ENCODE assay signal across 23 cellular contexts in the genomic region with DNA sequence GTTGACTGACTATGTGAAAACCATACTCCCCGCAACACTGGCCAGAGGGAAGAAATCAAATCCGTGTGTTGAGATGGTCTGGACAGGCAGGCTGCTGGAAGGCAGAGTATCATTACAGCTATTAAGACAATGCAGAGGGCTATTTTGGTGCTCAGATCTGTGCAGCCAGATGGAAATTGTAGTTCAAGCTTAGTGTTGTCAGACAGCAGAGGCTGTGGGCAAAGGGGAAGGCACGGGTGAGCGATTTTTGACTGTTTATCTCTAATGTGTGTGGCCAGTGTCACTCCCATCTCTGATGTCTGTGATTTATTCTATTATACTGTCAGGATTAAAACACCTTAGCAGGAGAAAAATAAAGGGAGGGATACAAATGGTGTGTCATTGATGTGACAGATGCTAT.
DNase-seq lines count a peak whose midpoint lies in the region; ATAC-seq, FAIRE-seq and TF ChIP-seq lines count a peak whose summit lies in the region.
"Had no signal": no experiment of that assay in that cellular context is flagged by ENCODE, and none has a peak within 500 bp of the region (broad histone marks: within the 10 kb centered on the region; RNA-seq: fewer than 3 reads in every experiment).

No MANE protein-coding gene starts in this region.

- no peaks in the 10 kb centered on the region for H3K27me3 Mint-ChIP-seq in MCF 10A (ENCODE audit: insufficient read depth, unreplicated experiment)
- no peaks in the 10 kb centered on the region for H3K27me3 Mint-ChIP-seq in CD8-positive, alpha-beta T cell (ENCODE audit: low read depth)
- H3K27me3 Mint-ChIP-seq: CD8-positive, alpha-beta memory T cell had no signal

- peaks cover 6% of the 10 kb centered on the region for H3K9me3 Mint-ChIP-seq in MCF 10A (ENCODE audit: unreplicated experiment)
- H3K9me3 Mint-ChIP-seq in CD8-positive, alpha-beta T cell, result peaks cover 5% of the 10 kb centered on the region

- no peak for TF ChIP-seq POLR2A in H54 (IDR thresholded peaks at IDR 0.05; ENCODE audit: low read depth, low read length)

- no TSS peak for BruUV-seq in MCF 10A (replicated peaks; lab: Mats Ljungman, UMichigan)

- H3K4me3 ChIP-seq in WERI-Rb-1 (ENCODE audit: low read depth, low read length), result no peak overlapping the region
- no peak overlapping the region for H3K4me3 ChIP-seq in CD8-positive, alpha-beta T cell (ENCODE audit: low read depth, low read length)
- H3K4me3 ChIP-seq: A549, GM23248 had no signal

- CTCF ChIA-PET in MCF 10A (lab: Yijun Ruan, JAX), result no interaction called here
- CTCF ChIA-PET in CD8-positive, alpha-beta T cell (lab: Charles Lee), result no interaction called here

- no peak overlapping the region for H3K27ac ChIP-seq in WERI-Rb-1
- no peak overlapping the region for H3K27ac ChIP-seq in CD8-positive, alpha-beta T cell (ENCODE audit: low read depth, low read length)
- H3K27ac ChIP-seq: 22Rv1, A549, GM23248 had no signal

- no peaks in the 10 kb centered on the region for H3K9me3 ChIP-seq in WERI-Rb-1 (ENCODE audit: severe bottlenecking)
- no peaks in the 10 kb centered on the region for H3K9me3 ChIP-seq in CD8-positive, alpha-beta T cell (ENCODE audit: low read length)
- H3K9me3 ChIP-seq: A549 had no signal

- no peaks in the 10 kb centered on the region for H3K4me1 ChIP-seq in CD8-positive, alpha-beta T cell (ENCODE audit: insufficient read depth, low read length)
- H3K4me1 ChIP-seq: A549 had no signal

- DNase-seq in NCI-H82 (lab: John Stamatoyannopoulos, UW) (peak; percentile 13), NCI-H82 treated with DMSO at 0.1 percent for 48 hours (lab: John Stamatoyannopoulos, UW; ENCODE audit: unreplicated experiment) (no peak), WERI-Rb-1 (peak; percentile 17), left kidney (ENCODE audit: low read depth, low spot score) (peak; percentile 80), retina (peak; percentile 49), H54 (ENCODE audit: insufficient read length, low spot score) (no peak), MCF 10A (ENCODE audit: unreplicated experiment) (no peak)
- DNase-seq in CD8-positive, alpha-beta T cell, result no peak
- DNase-seq: AML-193; CD8-positive, alpha-beta memory T cell; COR-L47; GM23248; H7; HFFc6; IMR-90 had no signal

- H3K36me3 ChIP-seq in WERI-Rb-1, result no peaks in the 10 kb centered on the region
- no peaks in the 10 kb centered on the region for H3K36me3 ChIP-seq in CD8-positive, alpha-beta T cell (ENCODE audit: insufficient read depth, low read length)

- H3K4me1 Mint-ChIP-seq in MCF 10A (ENCODE audit: insufficient read depth, unreplicated experiment), result no peaks in the 10 kb centered on the region
- no peaks in the 10 kb centered on the region for H3K4me1 Mint-ChIP-seq in CD8-positive, alpha-beta T cell (ENCODE audit: low read depth)
- H3K4me1 Mint-ChIP-seq: CD8-positive, alpha-beta memory T cell had no signal

- no peak overlapping the region for H3K27ac Mint-ChIP-seq in MCF 10A (ENCODE audit: low read depth, unreplicated experiment)
- H3K27ac Mint-ChIP-seq in CD8-positive, alpha-beta T cell, result no peak overlapping the region
- H3K27ac Mint-ChIP-seq: CD8-positive, alpha-beta memory T cell; HFFc6 had no signal

- intact Hi-C loops in MCF 10A (cut with micrococcal nuclease), result no loop called here
- intact Hi-C loops in CD8-positive, alpha-beta T cell (cut with DNase I, micrococcal nuclease), result no loop called here

- no peak overlapping the region for H3K4me3 Mint-ChIP-seq in MCF 10A (ENCODE audit: unreplicated experiment)
- H3K4me3 Mint-ChIP-seq in CD8-positive, alpha-beta T cell, result no peak overlapping the region
- H3K4me3 Mint-ChIP-seq: CD8-positive, alpha-beta memory T cell; HFFc6 had no signal

- no peaks in the 10 kb centered on the region for H3K36me3 Mint-ChIP-seq in MCF 10A (ENCODE audit: insufficient read depth, unreplicated experiment)
- H3K36me3 Mint-ChIP-seq in CD8-positive, alpha-beta T cell, result no peaks in the 10 kb centered on the region
- H3K36me3 Mint-ChIP-seq: CD8-positive, alpha-beta memory T cell had no signal

- no peak for FAIRE-seq in H54 (lab: Jason Lieb, UNC)
- FAIRE-seq: A549, D721Med, G401.6, GM12891, GM19239, HTR-8/SVneo had no signal

- TF ChIP-seq CTCF in WERI-Rb-1 (IDR thresholded peaks at IDR 0.05; ENCODE audit: low read depth, low read length) (no peak), MCF 10A (IDR thresholded peaks at IDR 0.05; ENCODE audit: unreplicated experiment) (no peak)
- no peak for TF ChIP-seq CTCF in CD8-positive, alpha-beta T cell (IDR thresholded peaks at IDR 0.05)

- ATAC-seq in CD8-positive, alpha-beta T cell, result no peak
- ATAC-seq: A549, HCT116 had no signal

- no peaks in the 10 kb centered on the region for H3K27me3 ChIP-seq in WERI-Rb-1 (ENCODE audit: insufficient read depth, low read depth, severe bottlenecking)
- H3K27me3 ChIP-seq in CD8-positive, alpha-beta T cell (ENCODE audit: insufficient read depth, low read length), result no peaks in the 10 kb centered on the region

- POLR2A ChIA-PET in MCF 10A (lab: Yijun Ruan, JAX), result interaction anchor here (0.7 kb wide), 1 partner anchor 46 kb away, joined by 3 read pairs; no protein-coding TSS in a partner anchor
- POLR2A ChIA-PET in CD8-positive, alpha-beta T cell (lab: Charles Lee), result no interaction called here

Comparison
In these comparisons a context has a peak if more than half of its experiments do, and no peak if none do; other contexts are left out.
1. DNase-seq: peak in NCI-H82 (single experiment), WERI-Rb-1 (single experiment), left kidney (single experiment) and retina (single experiment); none in NCI-H82 treated with DMSO at 0.1 percent for 48 hours (single experiment), H54 (single experiment), MCF 10A (single experiment) and CD8-positive, alpha-beta T cell (0 of 7).